ENCODE assay signal across 21 cellular contexts in the genomic region with DNA sequence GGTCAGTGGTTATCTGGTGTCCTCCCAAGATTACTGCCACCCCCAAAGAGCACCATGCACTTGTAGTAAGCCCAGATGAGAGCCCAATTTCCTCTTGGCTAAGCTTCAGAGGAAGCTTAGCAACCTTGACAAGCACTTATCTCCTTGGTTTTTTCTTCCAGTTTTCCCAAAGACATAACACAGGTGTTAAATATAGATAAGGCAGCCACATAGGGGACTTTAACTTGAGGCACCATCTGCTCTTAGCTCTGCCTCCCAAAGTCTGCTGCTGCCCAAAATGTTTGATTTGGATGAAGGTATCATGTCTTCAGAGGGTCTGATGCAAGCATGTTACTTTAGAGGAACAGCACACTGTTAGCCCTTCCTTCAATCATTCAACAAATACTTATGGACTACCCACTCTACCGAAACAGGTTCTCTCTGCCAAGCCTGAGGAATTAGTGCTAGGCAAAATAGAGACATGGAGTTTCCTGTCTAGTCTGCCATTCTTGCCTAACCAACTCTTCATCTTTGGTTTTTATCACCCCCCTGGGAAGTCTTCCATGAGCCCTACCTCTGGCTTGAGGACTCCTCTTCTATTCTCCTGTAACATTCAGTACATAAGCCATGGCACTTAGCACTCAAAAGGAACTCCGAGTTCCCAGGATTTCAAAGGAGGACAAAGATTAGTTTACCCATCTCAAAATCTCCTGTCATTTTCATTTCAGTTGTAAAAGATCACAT.
"Had no signal": no experiment of that assay in that cellular context is flagged by ENCODE, and none has a peak within 500 bp of the region (broad histone marks: within the 10 kb centered on the region; RNA-seq: fewer than 3 reads in every experiment).

No MANE protein-coding gene starts in this region.

- H3K4me3 Mint-ChIP-seq: naive thymus-derived CD8-positive, alpha-beta T cell; nephron progenitor cell; stimulated activated naive CD8-positive, alpha-beta T cell treated with anti-CD3 and anti-CD28 coated beads, Interleukin-15, amount 100 ng/mL, for 72 hours had no signal

- ATAC-seq: esophagus mucosa; gastrocnemius medialis; left ventricle myocardium superior; lower lobe of right lung; naive thymus-derived CD8-positive, alpha-beta T cell; sciatic nerve; upper lobe of right lung had no signal

- DNase-seq: dorsolateral prefrontal cortex; effector CD4-positive, alpha-beta T cell; foreskin fibroblast; gastrocnemius medialis; head of caudate nucleus; left ventricle myocardium superior; lower lobe of right lung; naive thymus-derived CD8-positive, alpha-beta T cell; nephron progenitor cell; nucleus accumbens; stimulated activated CD4-positive, alpha-beta T cell treated with anti-CD3 and anti-CD28 coated beads, Interleukin-12 subunit alpha, Interleukin-12 subunit beta, amount 100 ng/mL, for 4 hours; stimulated activated CD4-positive, alpha-beta T cell treated with anti-CD3 and anti-CD28 coated beads, Interleukin-1b, Interleukin-23, amount 100 ng/mL, for 48 hours; stimulated activated CD4-positive, alpha-beta T cell treated with anti-CD3 and anti-CD28 coated beads, Interleukin-4, amount 100 ng/mL, for 1 hour; stimulated activated CD8-positive, alpha-beta memory T cell treated with anti-CD3 and anti-CD28 coated beads, Interleukin-4, amount 100 ng/mL, for 48 hours; stimulated activated naive CD4-positive, alpha-beta T cell; stimulated activated naive CD8-positive, alpha-beta T cell treated with anti-CD3 and anti-CD28 coated beads, Interleukin-15, amount 100 ng/mL, for 72 hours; transverse colon; upper lobe of right lung; uterus had no signal

- H3K4me1 Mint-ChIP-seq: nephron progenitor cell had no signal

- H3K27ac Mint-ChIP-seq: naive thymus-derived CD8-positive, alpha-beta T cell; nephron progenitor cell had no signal
